Comparison of ENCODE assay signal across 23 cellular contexts in the genomic region with DNA sequence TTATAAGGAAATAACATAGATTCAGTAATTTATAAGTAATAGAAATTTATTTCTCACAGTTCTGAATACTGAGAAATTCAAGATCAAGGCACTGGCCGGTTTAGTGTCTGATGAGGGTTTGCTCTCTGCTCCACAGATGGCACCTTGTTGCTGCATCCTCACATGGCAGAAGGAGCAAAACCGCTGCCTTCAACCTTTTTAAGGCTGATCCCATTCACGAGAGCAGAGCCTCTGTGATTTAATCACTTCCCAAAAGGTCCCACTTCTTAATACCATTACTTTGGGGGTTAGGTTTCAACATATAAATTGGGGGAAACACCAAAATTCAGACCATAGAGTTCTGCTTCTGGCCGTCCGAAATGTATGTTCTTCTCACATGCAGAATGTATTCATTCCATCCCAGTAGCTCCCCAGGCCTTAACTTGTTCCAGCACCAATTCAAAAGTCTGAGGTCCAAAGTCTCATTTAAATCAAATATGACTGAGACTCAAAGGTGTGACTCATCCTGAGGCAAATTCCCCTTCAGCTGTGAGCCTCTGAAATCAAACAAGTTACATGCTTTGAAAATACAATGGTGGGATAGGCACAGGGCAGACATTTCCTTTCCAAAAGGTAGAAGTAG. TPM values are rescaled to one million over a fixed set of nuclear protein-coding genes. Genes with fewer than 3 reads are reported as not detected.
DNase-seq lines count a peak whose midpoint lies in the region; ATAC-seq, FAIRE-seq and TF ChIP-seq lines count a peak whose summit lies in the region.
"Had no signal": no experiment of that assay in that cellular context is flagged by ENCODE, and none has a peak within 500 bp of the region (broad histone marks: within the 10 kb centered on the region; RNA-seq: fewer than 3 reads in every experiment).

No MANE protein-coding gene starts in this region.

- H2BK120ac ChIP-seq in mesenchymal stem cell (ENCODE audit: low read depth, low read length) = no peak overlapping the region

- POLR2A ChIA-PET in A549 (lab: Yijun Ruan, JAX) = interaction anchor here (1.0 kb wide), 1 partner anchor 30 kb away, joined by 3 read pairs; no protein-coding TSS in a partner anchor

- peak; percentile 35 to 90 for DNase-seq in A549 (ENCODE audit: low read depth in 1 of 2, low spot score in 1 of 2)
- peak; percentile 27 for DNase-seq in HuH-7 (ENCODE audit: low spot score)
- peak; percentile 12 for DNase-seq in mammary epithelial cell
- DNase-seq in cortex of kidney (lab: John Stamatoyannopoulos, UW) = no peak
- DNase-seq in mesenchymal stem cell = no peak
- DNase-seq in H7 = no peak
- no peak for DNase-seq in NCI-H1694 treated with DMSO at 0.1 percent for 48 hours (lab: John Stamatoyannopoulos, UW)
- DNase-seq: activated CD4-positive, alpha-beta T cell treated with anti-CD3 and anti-CD28 coated beads, Interleukin-2, amount 50 U/mL, for 1 hour; activated naive CD8-positive, alpha-beta T cell treated with anti-CD3 and anti-CD28 coated beads, Interleukin-2, amount 10 ng/mL, durations not matched to agents 7 days and 5 days; GDM1; HCEC 1CT; KG1; natural killer cell; NCI-H187; PC-9; stimulated activated CD8-positive, alpha-beta memory T cell treated with anti-CD3 and anti-CD28 coated beads, Interleukin-4, amount 100 ng/mL, for 48 hours; T-helper 2 cell; upper lobe of left lung had no signal

- FAIRE-seq in A549 (lab: Jason Lieb, UNC) = peak; percentile 97

- TF ChIP-seq EP300 in A549 (IDR thresholded peaks at IDR 0.05) = peak in 1 of 2 experiments; percentile 41; a peak in 2 of 5 replicates

- H3K4me3 ChIP-seq in A549 = no peak overlapping the region
- no peak overlapping the region for H3K4me3 ChIP-seq in mammary epithelial cell (replicated peaks in 1 of 3; ENCODE audit: insufficient read depth in 1 of 3, low read depth in 2 of 3, low read length in 3 of 3)
- H3K4me3 ChIP-seq in liver (ENCODE audit: low read depth in 1 of 3, low read length in 3 of 3) = no peak overlapping the region
- no peak overlapping the region for H3K4me3 ChIP-seq in mesenchymal stem cell (ENCODE audit: insufficient read depth in 1 of 2, low read depth in 1 of 2, low read length in 2 of 2)
- H3K4me3 ChIP-seq in H7 (ENCODE audit: insufficient read depth, low read depth, low read length) = no peak overlapping the region
- H3K4me3 ChIP-seq: BLaER1, PC-9, right atrium auricular region, upper lobe of left lung had no signal

- CTCF ChIA-PET in A549 (lab: Yijun Ruan, JAX) (interaction anchor here (1.3 kb wide), 1 partner anchor 21 kb away, joined by 4 read pairs; no protein-coding TSS in a partner anchor), mammary epithelial cell (lab: Charles Lee; ENCODE audit: low non-redundant PET) (no interaction called here)

- dilution Hi-C loops in mammary epithelial cell (cut with HindIII; ENCODE audit: low sequenced_read_pairs) = no loop called here

- H3K18ac ChIP-seq in mesenchymal stem cell (ENCODE audit: low read depth in 1 of 2, low read length in 2 of 2) = no peak overlapping the region

- TF ChIP-seq POLR2A in A549 (IDR thresholded peaks at IDR 0.05; ENCODE audit: low read length) = no peak

- no peak overlapping the region for H2AK5ac ChIP-seq in mesenchymal stem cell (ENCODE audit: low read length, severe bottlenecking)

- H2AFZ ChIP-seq in mammary epithelial cell (ENCODE audit: low read depth, low read length) = no peak overlapping the region
- H2AFZ ChIP-seq in mesenchymal stem cell (ENCODE audit: low read depth, low read length) = no peak overlapping the region
- H2AFZ ChIP-seq: PC-9 had no signal

- H2BK12ac ChIP-seq in mesenchymal stem cell (ENCODE audit: low read length in 2 of 2) = no peak overlapping the region

- no peak overlapping the region for H3K9ac ChIP-seq in mammary epithelial cell (ENCODE audit: insufficient read depth, low read length)
- H3K9ac ChIP-seq in liver (ENCODE audit: low read depth in 1 of 2, low read length in 2 of 2) = no peak overlapping the region
- no peak overlapping the region for H3K9ac ChIP-seq in mesenchymal stem cell (ENCODE audit: low read length)
- H3K9ac ChIP-seq: BLaER1 had no signal

- TF ChIP-seq CTCF in A549 (IDR thresholded peaks at IDR 0.05) (no peak), mammary epithelial cell (conservative IDR thresholded peaks at IDR 0.05 in 1 of 2, IDR thresholded peaks at IDR 0.05 in 1 of 2; ENCODE audit: extremely low read depth in 1 of 2, insufficient read depth in 1 of 2, low read depth in 1 of 2, low read length in 2 of 2) (no peak), liver (IDR thresholded peaks at IDR 0.05; ENCODE audit: low read depth, low read length, missing input control) (no peak)

- no peak overlapping the region for H2BK5ac ChIP-seq in mesenchymal stem cell (ENCODE audit: low read depth, low read length, poor library complexity, severe bottlenecking)

- no peaks in the 10 kb centered on the region for H3K79me1 ChIP-seq in mesenchymal stem cell (replicated peaks; ENCODE audit: low read length, poor library complexity, severe bottlenecking)

- 14% methylated on average over 5 of the region's 5 CpGs for WGBS in A549 (ENCODE audit: missing lambda C conversion rate)
- WGBS in mammary epithelial cell (ENCODE audit: low coverage, missing lambda C conversion rate) = 75% methylated on average over 5 of the region's 5 CpGs
- 74% methylated on average over 5 of the region's 5 CpGs for WGBS in liver
- 77% methylated on average over 5 of the region's 5 CpGs for WGBS in mesenchymal stem cell

- H3K27me3 ChIP-seq in mammary epithelial cell (ENCODE audit: insufficient read depth, low read length) (no peaks in the 10 kb centered on the region), liver (ENCODE audit: control insufficient read depth in 4 of 4, insufficient read depth in 4 of 4, low read length in 3 of 4) (no peaks in the 10 kb centered on the region), mesenchymal stem cell (ENCODE audit: control insufficient read depth in 1 of 2, insufficient read depth in 1 of 2, low read length in 2 of 2) (no peaks in the 10 kb centered on the region), H7 (ENCODE audit: control insufficient read depth, insufficient read depth, low read length) (no peaks in the 10 kb centered on the region)
- H3K27me3 ChIP-seq: BLaER1, right atrium auricular region, upper lobe of left lung had no signal

- peak; percentile 94 to 96 for ATAC-seq in A549
- ATAC-seq: natural killer cell had no signal

- H3K23ac ChIP-seq in mesenchymal stem cell (ENCODE audit: low read length in 2 of 2) = no peak overlapping the region

- no peak overlapping the region for H3K14ac ChIP-seq in mesenchymal stem cell (ENCODE audit: low read length in 2 of 2)

- H3K4me1 ChIP-seq in A549 (peaks cover 28% of the 10 kb centered on the region), mammary epithelial cell (ENCODE audit: insufficient read depth, low read length) (no peaks in the 10 kb centered on the region), liver (ENCODE audit: control insufficient read depth in 4 of 4, insufficient read depth in 4 of 4, low read length in 3 of 4) (peaks cover 11 to 52% (median 20%) of the 10 kb centered on the region in 4 donors), mesenchymal stem cell (ENCODE audit: control insufficient read depth, insufficient read depth, low read depth, low read length) (no peaks in the 10 kb centered on the region)
- H3K4me1 ChIP-seq: BLaER1, right atrium auricular region, upper lobe of left lung had no signal

- peak overlapping the region; percentile 74 for H3K4me2 ChIP-seq in A549
- no peak overlapping the region for H3K4me2 ChIP-seq in mammary epithelial cell (ENCODE audit: insufficient read depth, low read depth, low read length)
- H3K4me2 ChIP-seq in mesenchymal stem cell (ENCODE audit: low read length, poor library complexity, severe bottlenecking) = no peak overlapping the region
- H3K4me2 ChIP-seq: BLaER1, PC-9 had no signal

- H2BK15ac ChIP-seq in mesenchymal stem cell (ENCODE audit: low read depth, poor library complexity, severe bottlenecking) = no peak overlapping the region

- H4K8ac ChIP-seq in mesenchymal stem cell (ENCODE audit: low read length) = no peak overlapping the region

- H3K9me3 ChIP-seq in A549 (peaks cover 15% of the 10 kb centered on the region; the same call in 2 of the 3 replicates), mammary epithelial cell (replicated peaks; ENCODE audit: insufficient read depth, low read length) (no peaks in the 10 kb centered on the region), liver (ENCODE audit: control insufficient read depth in 4 of 4, low read length in 3 of 4) (no peaks in the 10 kb centered on the region), mesenchymal stem cell (ENCODE audit: control insufficient read depth, low read length) (no peaks in the 10 kb centered on the region)
- H3K9me3 ChIP-seq: BLaER1, right atrium auricular region, upper lobe of left lung had no signal

- H3K27ac ChIP-seq in A549 (peak overlapping the region; percentile 96 to 98), mammary epithelial cell (ENCODE audit: insufficient read depth, low read depth, low read length) (no peak overlapping the region), liver (ENCODE audit: low read depth in 1 of 2, low read length in 2 of 2) (peak overlapping the region; percentile 80 to 82), mesenchymal stem cell (ENCODE audit: low read length, poor library complexity, severe bottlenecking) (no peak overlapping the region)
- H3K27ac ChIP-seq: BLaER1, PC-9, right atrium auricular region, upper lobe of left lung had no signal

- BruUV-seq in mammary epithelial cell (replicated peaks; lab: Mats Ljungman, UMichigan) = no TSS peak

- H4K91ac ChIP-seq in mesenchymal stem cell (ENCODE audit: low read length) = no peak overlapping the region

- H3K36me3 ChIP-seq in mammary epithelial cell (ENCODE audit: insufficient read depth, low read length) (no peaks in the 10 kb centered on the region), liver (ENCODE audit: control insufficient read depth in 4 of 4, insufficient read depth in 3 of 4, low read depth in 1 of 4, low read length in 3 of 4) (peaks cover 0 to 1% (median 0%) of the 10 kb centered on the region in 4 donors), mesenchymal stem cell (ENCODE audit: control insufficient read depth in 1 of 2, insufficient read depth in 2 of 2, low read depth in 1 of 2, low read length in 2 of 2) (no peaks in the 10 kb centered on the region), H7 (replicated peaks; ENCODE audit: control insufficient read depth, insufficient read depth, low read length) (no peaks in the 10 kb centered on the region)
- H3K36me3 ChIP-seq: BLaER1, right atrium auricular region, upper lobe of left lung had no signal

- peak in 1 of 2 experiments; percentile 33; a peak in 1 of 5 replicates for TF ChIP-seq RAD21 in A549 (conservative IDR thresholded peaks at IDR 0.05 in 1 of 2, IDR thresholded peaks at IDR 0.05 in 1 of 2)
- peak; percentile 38 to 52 for TF ChIP-seq RAD21 in liver (IDR thresholded peaks at IDR 0.05)

- H4K20me1 ChIP-seq in mammary epithelial cell (ENCODE audit: insufficient read depth, low read length) = no peaks in the 10 kb centered on the region
- H4K20me1 ChIP-seq: BLaER1 had no signal

- intact Hi-C loops in mammary epithelial cell (cut with micrococcal nuclease) = no loop called here

- in situ Hi-C loops in mammary epithelial cell (cut with MboI; ENCODE audit: low sequenced_read_pairs in 2 of 2) = no loop called here

- no peaks in the 10 kb centered on the region for H3K79me2 ChIP-seq in mammary epithelial cell (ENCODE audit: insufficient read depth, low read length)

- H3K4ac ChIP-seq in mesenchymal stem cell (ENCODE audit: low read depth in 1 of 2, low read length in 2 of 2) = no peak overlapping the region

RNA-seq across cellular contexts. Expression of a gene that starts 30.6 kb away (rescaled TPM):
- polyA plus RNA-seq in A549 (2011; rRNA removed) (9.1 TPM in 2 replicates), A549 (2017; fragmentation: RNase III; extraction: RNeasy Plus Mini Kit Qiagen cat#74134 plus additional on column Dnase treatment) (10.1 to 13.6 TPM (median 10.9 TPM) in 3 replicates), mammary epithelial cell (0.02 TPM), liver (100 to 1,000 TPM; 136 to 275 TPM)
- 1.9 and 2.3 TPM in 2 replicates for polyA plus RNA-seq in A549 (2012; cell fraction: cytosol; rRNA removed)
- 2.2 and 4.3 TPM in 2 replicates for polyA plus RNA-seq in A549 (2012; cell fraction: nucleus; rRNA removed)
- polyA minus RNA-seq in A549 (2011; rRNA and poly(A)+ RNA removed) = 6.2 and 6.7 TPM in 2 replicates
- total RNA-seq in mammary epithelial cell (under 1 TPM; 0.09 to 0.17 TPM), liver (100 to 1,000 TPM in 1 of 2 donors, 10 to 100 TPM in 1; 31.9 to 167 TPM)
- not detected for polyA minus RNA-seq in mammary epithelial cell
- polyA plus RNA-seq in mesenchymal stem cell (2013, experiment 1 of 2) = 0.03 TPM
- 0.01 TPM for polyA plus RNA-seq in mesenchymal stem cell (2013, experiment 2 of 2)
- total RNA-seq in H7 (2014; rRNA removed; shearing (Covaris generic)) = 0.10 TPM in 1 of 2 replicates, not detected in the other
- total RNA-seq: activated naive CD8-positive, alpha-beta T cell treated with anti-CD3 and anti-CD28 coated beads, Interleukin-2, amount 10 ng/mL, durations not matched to agents 7 days and 5 days; activated T-helper 2 cell treated with anti-CD3 and anti-CD28 coated beads, Interferon-gamma antibody, Interleukin-2, Interleukin-4, amounts not matched to agents 10 μg/mL and 5 μg/mL and 100 μg/mL, durations not matched to agents 14 hours and 24 hours and 36 hours; mesenteric fat pad; natural killer cell; PC-9 had no signal

RNA-seq across cellular contexts. Expression of a gene that starts 44.2 kb away (rescaled TPM):
- 37.6 and 42.5 TPM in 2 replicates for polyA plus RNA-seq in A549 (2011; rRNA removed)
- polyA plus RNA-seq in A549 (2012; cell fraction: cytosol; rRNA removed) = 7.7 and 8.3 TPM in 2 replicates
- polyA plus RNA-seq in A549 (2012; cell fraction: nucleus; rRNA removed) = 2.0 and 3.6 TPM in 2 replicates
- polyA plus RNA-seq in A549 (2017; fragmentation: RNase III; extraction: RNeasy Plus Mini Kit Qiagen cat#74134 plus additional on column Dnase treatment) = 23.7 to 24.7 TPM (median 23.9 TPM) in 3 replicates
- polyA minus RNA-seq in A549 (2011; rRNA and poly(A)+ RNA removed) = 2.1 and 2.7 TPM in 2 replicates
- 10 to 100 TPM; 12.4 to 13.0 TPM for total RNA-seq in mammary epithelial cell
- 9.4 TPM for polyA plus RNA-seq in mammary epithelial cell
- polyA minus RNA-seq in mammary epithelial cell = 6.7 TPM
- 10 to 100 TPM in 1 of 2 donors, 1 to 10 TPM in 1; 9.0 to 11.9 TPM for total RNA-seq in liver
- polyA plus RNA-seq in liver = 10 to 100 TPM in 1 of 2 donors, 1 to 10 TPM in 1; 5.7 to 12.3 TPM
- polyA plus RNA-seq in mesenchymal stem cell (2013, experiment 1 of 2) = 10.3 TPM
- 10.9 TPM for polyA plus RNA-seq in mesenchymal stem cell (2013, experiment 2 of 2)
- 23.0 and 23.3 TPM in 2 replicates for total RNA-seq in H7 (2014; rRNA removed; shearing (Covaris generic))

RNA-seq across cellular contexts. Expression of a gene that starts 44.4 kb away (rescaled TPM):
- polyA plus RNA-seq in A549 (2011; rRNA removed) (13.9 and 14.0 TPM in 2 replicates), A549 (2017; fragmentation: RNase III; extraction: RNeasy Plus Mini Kit Qiagen cat#74134 plus additional on column Dnase treatment) (8.3 to 9.6 TPM (median 8.8 TPM) in 3 replicates), mammary epithelial cell (2.9 TPM), liver (1 to 10 TPM; 4.4 to 5.1 TPM)
- 1.2 and 1.3 TPM in 2 replicates for polyA plus RNA-seq in A549 (2012; cell fraction: cytosol; rRNA removed)
- polyA plus RNA-seq in A549 (2012; cell fraction: nucleus; rRNA removed) = 1.3 and 2.3 TPM in 2 replicates
- polyA minus RNA-seq in A549 (2011; rRNA and poly(A)+ RNA removed) = 5.4 and 6.5 TPM in 2 replicates
- total RNA-seq in mammary epithelial cell (10 to 100 TPM; 12.3 to 17.5 TPM), liver (10 to 100 TPM; 11.4 to 16.1 TPM)
- 2.2 TPM for polyA minus RNA-seq in mammary epithelial cell
- 5.5 TPM for polyA plus RNA-seq in mesenchymal stem cell (2013, experiment 1 of 2)
- 5.8 TPM for polyA plus RNA-seq in mesenchymal stem cell (2013, experiment 2 of 2)
- 9.9 and 13.2 TPM in 2 replicates for total RNA-seq in H7 (2014; rRNA removed; shearing (Covaris generic))

Comparison
In these comparisons a context has a peak if more than half of its experiments do, and no peak if none do; other contexts are left out.
1. DNase-seq: peak in A549 (2 of 2), HuH-7 (single experiment) and mammary epithelial cell (single experiment); none in cortex of kidney (single experiment), mesenchymal stem cell (single experiment), H7 (single experiment) and NCI-H1694 treated with DMSO at 0.1 percent for 48 hours (single experiment).
2. H3K27ac ChIP-seq: peak in A549 (2 of 2) and liver (2 of 2); none in mammary epithelial cell (single experiment) and mesenchymal stem cell (single experiment).
3. RNA of a gene that starts 30.6 kb away (total RNA-seq): 31.9 to 167 TPM in liver; 0.09 to 0.17 TPM in mammary epithelial cell and 0.10 TPM in H7; every median in the first group is over 10 times any median in the second.